ENCODE assay signal across 10 cellular contexts in genomic region chr6:116386581-116387299, GRCh38. TPM values are rescaled to one million over a fixed set of nuclear protein-coding genes. Genes with fewer than 3 reads are reported as not detected.
DNase-seq lines count a peak whose midpoint lies in the region; ATAC-seq, FAIRE-seq and TF ChIP-seq lines count a peak whose summit lies in the region.
"Had no signal": no experiment of that assay in that cellular context is flagged by ENCODE, and none has a peak within 500 bp of the region (broad histone marks: within the 10 kb centered on the region; RNA-seq: fewer than 3 reads in every experiment).

No MANE protein-coding gene starts in this region.

- peaks cover 8% of the 10 kb centered on the region; the same call in 1 of the 2 replicates for H3K79me2 ChIP-seq in PC-3 (ENCODE audit: low read length)

- TF ChIP-seq EP300 in A549 (IDR thresholded peaks at IDR 0.05), result no peak

- no peak overlapping the region for H3K4me3 Mint-ChIP-seq in progenitor cell of endocrine pancreas (ENCODE audit: low read depth)

- no peaks in the 10 kb centered on the region for H3K9me3 Mint-ChIP-seq in progenitor cell of endocrine pancreas (ENCODE audit: low read depth)

- H2AFZ ChIP-seq in PC-3 (ENCODE audit: low read length), result peak overlapping the region; percentile 57

- H3K27me3 Mint-ChIP-seq in progenitor cell of endocrine pancreas, result no peaks in the 10 kb centered on the region

- H3K4me2 ChIP-seq in A549, result peak overlapping the region; percentile 65
- H3K4me2 ChIP-seq in PC-3 (ENCODE audit: low read length), result peak overlapping the region; percentile 72

- WGBS in A549 (ENCODE audit: missing lambda C conversion rate), result 28% methylated on average over 4 of the region's 4 CpGs

- no peaks in the 10 kb centered on the region for H4K20me1 ChIP-seq in PC-3 (ENCODE audit: low read length)

- no peaks in the 10 kb centered on the region for H3K36me3 Mint-ChIP-seq in progenitor cell of endocrine pancreas (ENCODE audit: insufficient read depth)

- intact Hi-C loops in PC-3 (cut with micrococcal nuclease), result no loop called here
- intact Hi-C loops in Right ventricle myocardium superior (cut with DNase I), result no loop called here

- no peak overlapping the region for H3K27ac Mint-ChIP-seq in progenitor cell of endocrine pancreas

- DNase-seq in A549 (ENCODE audit: low read depth in 1 of 2, low spot score in 1 of 2), result peak; percentile 9 to 11
- peak; percentile 59 for DNase-seq in PC-3
- no peak for DNase-seq in Right ventricle myocardium superior
- no peak for DNase-seq in SK-N-DZ (ENCODE audit: low spot score)
- no peak for DNase-seq in progenitor cell of endocrine pancreas (ENCODE audit: low spot score, unreplicated experiment)
- DNase-seq in NCI-H1092 (lab: John Stamatoyannopoulos, UW), result no peak
- no peak for DNase-seq in cortex of kidney (lab: John Stamatoyannopoulos, UW)
- DNase-seq: heart left ventricle, SJCRH30 had no signal

- TF ChIP-seq POLR2A in A549 (IDR thresholded peaks at IDR 0.05; ENCODE audit: low read length), result no peak

- H3K9me2 ChIP-seq in PC-3 (replicated peaks; ENCODE audit: low read length), result no peaks in the 10 kb centered on the region

- H3K4me3 ChIP-seq in A549, result no peak overlapping the region
- no peak overlapping the region for H3K4me3 ChIP-seq in PC-3 (ENCODE audit: low read length)
- H3K4me3 ChIP-seq: heart left ventricle, SJCRH30 had no signal

- peak; percentile 72 to 79 for ATAC-seq in A549
- peak; percentile 39 for ATAC-seq in GM21529 (IDR thresholded peaks at IDR 0.05; ENCODE audit: unreplicated experiment)
- ATAC-seq in PC-3, result peak; percentile 83
- ATAC-seq in Right ventricle myocardium superior (ENCODE audit: poor library complexity), result peak; percentile 60

- H3K27me3 ChIP-seq in PC-3 (ENCODE audit: low read length), result no peaks in the 10 kb centered on the region
- H3K27me3 ChIP-seq: heart left ventricle, SJCRH30 had no signal

- H3K4me1 ChIP-seq in A549, result peaks cover 36% of the 10 kb centered on the region
- H3K4me1 ChIP-seq in PC-3 (ENCODE audit: insufficient read depth, low read length), result peaks cover 43% of the 10 kb centered on the region

- H3K36me3 ChIP-seq in PC-3 (ENCODE audit: low read depth, low read length), result no peaks in the 10 kb centered on the region
- H3K36me3 ChIP-seq: heart left ventricle had no signal

- H3K4me1 Mint-ChIP-seq in progenitor cell of endocrine pancreas (ENCODE audit: low read depth), result no peaks in the 10 kb centered on the region

- no TSS peak for BruUV-seq in PC-3 (replicated peaks; lab: Mats Ljungman, UMichigan)

- peak overlapping the region; percentile 77 for H3K9ac ChIP-seq in PC-3 (ENCODE audit: low read length)

- CTCF ChIA-PET in A549 (lab: Yijun Ruan, JAX) (no interaction called here), PC-3 (lab: Charles Lee) (no interaction called here)

- H3K9me3 ChIP-seq in A549, result no peaks in the 10 kb centered on the region
- H3K9me3 ChIP-seq in PC-3 (ENCODE audit: low read length), result no peaks in the 10 kb centered on the region
- H3K9me3 ChIP-seq: heart left ventricle, SJCRH30 had no signal

- TF ChIP-seq RAD21 in A549 (conservative IDR thresholded peaks at IDR 0.05 in 1 of 2, IDR thresholded peaks at IDR 0.05 in 1 of 2), result no peak

- no peaks in the 10 kb centered on the region for H3F3A ChIP-seq in PC-3 (ENCODE audit: low read length, unreplicated experiment)

- TF ChIP-seq CTCF in A549 (IDR thresholded peaks at IDR 0.05), result no peak
- TF ChIP-seq CTCF in PC-3 (conservative IDR thresholded peaks at IDR 0.05; ENCODE audit: low read depth, low read length), result no peak
- TF ChIP-seq CTCF in progenitor cell of endocrine pancreas (IDR thresholded peaks at IDR 0.05; ENCODE audit: unreplicated experiment), result no peak

- POLR2A ChIA-PET in A549 (lab: Yijun Ruan, JAX) (interaction anchor here (2.3 kb wide), 1 partner anchor 15 kb away, joined by 7 read pairs; no protein-coding TSS in a partner anchor), PC-3 (lab: Charles Lee; ENCODE audit: unreplicated experiment) (interaction anchor here (0.6 kb wide), 1 partner anchor 45 kb away, joined by 3 read pairs; no protein-coding TSS in a partner anchor)

- H3K27ac ChIP-seq in A549 (peak overlapping the region; percentile 72 to 80), PC-3 (ENCODE audit: low read length) (peak overlapping the region; percentile 99)
- H3K27ac ChIP-seq: SJCRH30 had no signal

- no peak for FAIRE-seq in A549 (lab: Jason Lieb, UNC)

TF ChIP-seq in A549, 52 proteins besides CTCF, POLR2A, EP300 and RAD21:
- TF ChIP-seq KDM1A (IDR thresholded peaks at IDR 0.05; ENCODE audit: low read depth) (no peak), RFX5 (IDR thresholded peaks at IDR 0.05) (no peak), MYC (IDR thresholded peaks at IDR 0.05; ENCODE audit: borderline replicate concordance, low read length) (no peak), MAFK (IDR thresholded peaks at IDR 0.05; ENCODE audit: partially characterized antibody) (no peak), EHF (CRISPR knock-in tag; IDR thresholded peaks at IDR 0.05) (no peak), GATA3 (IDR thresholded peaks at IDR 0.05; ENCODE audit: borderline replicate concordance) (no peak), ATOH8 (CRISPR knock-in tag; IDR thresholded peaks at IDR 0.05; ENCODE audit: low read depth) (no peak)

RNA-seq across cellular contexts. Expression of gene DSE, which starts 16.0 kb away (rescaled TPM):
- polyA plus RNA-seq in A549 (2011; rRNA removed) (20.2 and 26.8 TPM in 2 replicates), A549 (2017; fragmentation: RNase III; extraction: RNeasy Plus Mini Kit Qiagen cat#74134 plus additional on column Dnase treatment) (15.7 to 23.4 TPM (median 22.7 TPM) in 3 replicates)
- polyA plus RNA-seq in A549 (2012; cell fraction: cytosol; rRNA removed), result 4.9 and 6.5 TPM in 2 replicates
- polyA plus RNA-seq in A549 (2012; cell fraction: nucleus; rRNA removed), result 7.2 and 7.3 TPM in 2 replicates
- polyA minus RNA-seq in A549 (2011; rRNA and poly(A)+ RNA removed), result 27.5 and 30.0 TPM in 2 replicates
- total RNA-seq in PC-3 (2014; rRNA removed) (9.6 and 9.8 TPM in 2 replicates), Right ventricle myocardium superior (10.2 TPM), progenitor cell of endocrine pancreas (20.4 and 21.4 TPM in 2 replicates)
- 15.2 and 24.1 TPM in 2 replicates for polyA plus RNA-seq in SK-N-DZ (2014; cell fraction: cytosol; rRNA removed)
- 29.6 and 31.9 TPM in 2 replicates for polyA plus RNA-seq in SK-N-DZ (2014; cell fraction: nucleus; rRNA removed)

Comparison
In these comparisons a context has a peak if more than half of its experiments do, and no peak if none do; other contexts are left out.
1. DNase-seq: peak in A549 (2 of 2) and PC-3 (single experiment); none in Right ventricle myocardium superior (single experiment), SK-N-DZ (single experiment), progenitor cell of endocrine pancreas (single experiment), NCI-H1092 (single experiment) and cortex of kidney (single experiment).
2. Peak in every context shown above with its lines, with median percentiles within 50 percentile points of each other: ATAC-seq.